Comparison of ENCODE assay signal across 8 cellular contexts in the genomic region with DNA sequence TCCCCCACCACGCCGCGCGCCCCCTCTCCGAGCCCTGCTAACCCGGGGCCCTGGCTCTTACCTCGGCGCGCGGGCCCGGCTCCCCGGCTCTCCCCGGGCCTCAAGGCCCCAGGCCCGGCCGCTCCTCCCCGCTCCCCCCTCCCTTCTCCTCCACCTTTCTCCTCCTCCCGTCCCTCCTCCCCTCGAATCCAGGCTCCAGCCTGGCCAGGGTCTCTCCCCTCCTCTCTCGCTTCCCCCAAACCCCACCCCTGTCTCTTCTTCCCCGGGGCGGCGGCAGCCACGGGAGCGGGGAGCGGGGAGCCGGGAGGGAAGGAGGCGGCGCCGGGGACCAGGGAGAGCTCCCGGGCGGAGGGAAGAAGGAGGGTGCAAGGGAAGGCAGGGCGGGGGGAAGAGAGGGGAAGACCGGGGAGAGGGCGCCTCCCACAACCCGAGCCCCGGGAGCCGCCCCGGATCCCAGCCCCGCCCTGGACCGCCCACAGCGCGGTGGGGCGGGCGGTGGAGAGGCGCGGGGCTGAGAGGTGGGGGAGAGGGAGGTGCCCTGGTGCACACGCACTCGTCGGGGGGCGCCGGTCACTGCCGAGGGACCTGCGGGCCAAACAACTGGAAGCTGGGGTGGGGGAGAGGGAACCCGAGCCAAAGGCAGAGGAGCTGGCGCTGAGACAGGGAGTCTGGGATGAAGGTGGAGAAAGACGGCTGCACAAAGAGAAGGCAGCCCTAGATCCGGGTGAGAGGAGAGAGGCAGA. TPM values are rescaled to one million over a fixed set of nuclear protein-coding genes. Genes with fewer than 3 reads are reported as not detected.
DNase-seq lines count a peak whose midpoint lies in the region; ATAC-seq and TF ChIP-seq lines count a peak whose summit lies in the region.

Gene GABBR1, minus strand, starts transcription at position 395 of the 743 bp plus-strand sequence. CDS start 798 bp downstream, outside the sequence.

- peak within 1 kb of the TSS; percentile 86 for H3K27ac Mint-ChIP-seq in progenitor cell of endocrine pancreas

- peak; percentile 45; the same call in 1 of the 2 replicates for TF ChIP-seq CTCF in HEK293 (tag by site-specific recombination; IDR thresholded peaks at IDR 0.05)
- no peak for TF ChIP-seq CTCF in progenitor cell of endocrine pancreas (IDR thresholded peaks at IDR 0.05; ENCODE audit: unreplicated experiment)
- TF ChIP-seq CTCF in uterus (IDR thresholded peaks at IDR 0.05): no peak

- ATAC-seq in left cardiac atrium: peak; percentile 94 to 96

- no peaks in the 10 kb centered on the region for H3K9me3 ChIP-seq in HEK293 (ENCODE audit: control insufficient read depth, insufficient read depth, low read depth, low read length)
- no peaks in the 10 kb centered on the region for H3K9me3 ChIP-seq in uterus

- H3K36me3 ChIP-seq in HEK293 (ENCODE audit: control insufficient read depth in 2 of 2, insufficient read depth in 1 of 2, low read length in 2 of 2): peaks cover 0 to 11% of the 10 kb centered on the region in 2 experiments; a peak in 1 of 3 replicates
- H3K36me3 ChIP-seq in uterus: no peaks in the 10 kb centered on the region

- POLR2A ChIA-PET in HEK293 (lab: Yijun Ruan, JAX): interaction anchor here (0.5 to 2.2 kb wide), 15 partner anchors 9 to 743 kb away, joined by 3 to 34 read pairs (median 4); no protein-coding TSS in a partner anchor

- CTCF ChIA-PET in HEK293 (lab: Yijun Ruan, JAX): interaction anchor here (0.6 to 2.8 kb wide), 9 partner anchors 11 to 1003 kb away, joined by 3 to 32 read pairs (median 4); no protein-coding TSS in a partner anchor

- no peaks in the 10 kb centered on the region for H3K27me3 ChIP-seq in uterus

- H3K4me1 ChIP-seq in HEK293 (ENCODE audit: control insufficient read depth, insufficient read depth, low read length) (peaks cover 4% of the 10 kb centered on the region; the same call in 1 of the 2 replicates), uterus (no peaks in the 10 kb centered on the region)

- H3K27ac ChIP-seq in HEK293 (ENCODE audit: extremely low read depth, low read depth, low read length) (peak within 1 kb of the TSS; percentile 42; the same call in 1 of the 2 replicates), uterus (peak within 1 kb of the TSS; percentile 91)

- H3K4me3 Mint-ChIP-seq in progenitor cell of endocrine pancreas (ENCODE audit: low read depth): peak within 1 kb of the TSS; percentile 83

- H3K4me3 ChIP-seq in HEK293 (ENCODE audit: low read depth, low read length) (peak within 1 kb of the TSS; percentile 77), uterus (peak within 1 kb of the TSS; percentile 77 to 91)

- H3K27me3 Mint-ChIP-seq in progenitor cell of endocrine pancreas: peaks cover 43% of the 10 kb centered on the region

- peak; percentile 52 to 75 for TF ChIP-seq POLR2A in uterus (IDR thresholded peaks at IDR 0.05)

- intact Hi-C loops in left cardiac atrium (cut with DNase I): no loop called here
- intact Hi-C loops in uterus (cut with DNase I; ENCODE audit: low total_unique reads): no loop called here

- no peaks in the 10 kb centered on the region for H3K9me3 Mint-ChIP-seq in progenitor cell of endocrine pancreas (ENCODE audit: low read depth)

- DNase-seq in DMS79 treated with DMSO at 0.1 percent for 48 hours (lab: John Stamatoyannopoulos, UW) (peak; percentile 81), NCI-H1436 treated with DMSO at 0.1 percent for 48 hours (lab: John Stamatoyannopoulos, UW) (peak; percentile 44), T-helper 2 cell (peak; percentile 47 to 71 (median 64)), amygdala (lab: John Stamatoyannopoulos, UW) (peak in 53 of 56 donors; percentile 26 to 97 (median 72)), left cardiac atrium (peak; percentile 90), progenitor cell of endocrine pancreas (ENCODE audit: low spot score, unreplicated experiment) (peak; percentile 76), uterus (peak; percentile 90 to 93)

- peaks cover 3% of the 10 kb centered on the region for H3K36me3 Mint-ChIP-seq in progenitor cell of endocrine pancreas (ENCODE audit: insufficient read depth)

- peaks cover 23% of the 10 kb centered on the region for H3K4me1 Mint-ChIP-seq in progenitor cell of endocrine pancreas (ENCODE audit: low read depth)

TF ChIP-seq in HEK293, 187 proteins besides CTCF, POLR2A, EP300 and RAD21 (continues in another document):
- TF ChIP-seq ZNF843 (tag by site-specific recombination; IDR thresholded peaks at IDR 0.05): peak; percentile 60
- TF ChIP-seq ZNF514 (tag by site-specific recombination; IDR thresholded peaks at IDR 0.05): no peak
- no peak for TF ChIP-seq HOXD13 (CRISPR knock-in tag; IDR thresholded peaks at IDR 0.05; ENCODE audit: borderline replicate concordance)
- TF ChIP-seq HOXA7 (CRISPR knock-in tag; IDR thresholded peaks at IDR 0.05; ENCODE audit: borderline replicate concordance): no peak
- no peak for TF ChIP-seq ZNF175 (tag by site-specific recombination; IDR thresholded peaks at IDR 0.05)
- no peak for TF ChIP-seq ZNF302 (tag by site-specific recombination; IDR thresholded peaks at IDR 0.05; ENCODE audit: low read depth)
- no peak for TF ChIP-seq ZNF707 (tag by site-specific recombination; IDR thresholded peaks at IDR 0.05)
- TF ChIP-seq YY2 (tag by site-specific recombination; IDR thresholded peaks at IDR 0.05): no peak
- TF ChIP-seq MEIS1 (CRISPR knock-in tag; IDR thresholded peaks at IDR 0.05; ENCODE audit: borderline replicate concordance): no peak
- TF ChIP-seq ZNF645 (tag by site-specific recombination; IDR thresholded peaks at IDR 0.05): no peak
- TF ChIP-seq BCL11A (tag by site-specific recombination; IDR thresholded peaks at IDR 0.05; ENCODE audit: low read depth): no peak
- TF ChIP-seq KLF16 (tag by site-specific recombination; IDR thresholded peaks at IDR 0.05): no peak
- TF ChIP-seq ZNF335 (tag by site-specific recombination; conservative IDR thresholded peaks at IDR 0.05): peak; percentile 33; the same call in 1 of the 2 replicates
- TF ChIP-seq ZNF19 (tag by site-specific recombination; IDR thresholded peaks at IDR 0.05; ENCODE audit: low read depth): no peak
- no peak for TF ChIP-seq ZNF488 (tag by site-specific recombination; IDR thresholded peaks at IDR 0.05)
- no peak for TF ChIP-seq ZNF558 (tag by site-specific recombination; IDR thresholded peaks at IDR 0.05)
- no peak for TF ChIP-seq ZNF140 (tag by site-specific recombination; IDR thresholded peaks at IDR 0.05)
- no peak for TF ChIP-seq ZNF555 (tag by site-specific recombination; conservative IDR thresholded peaks at IDR 0.05)
- no peak for TF ChIP-seq ZNF621 (tag by site-specific recombination; IDR thresholded peaks at IDR 0.05)
- TF ChIP-seq SCRT2 (tag by site-specific recombination; IDR thresholded peaks at IDR 0.05): no peak
- TF ChIP-seq ZNF157 (tag by site-specific recombination; IDR thresholded peaks at IDR 0.05): no peak
- TF ChIP-seq ZEB2 (tag by site-specific recombination; IDR thresholded peaks at IDR 0.05): peak; percentile 85
- no peak for TF ChIP-seq ZNF112 (tag by site-specific recombination; IDR thresholded peaks at IDR 0.05)
- no peak for TF ChIP-seq ZNF121 (tag by site-specific recombination; IDR thresholded peaks at IDR 0.05)
- no peak for TF ChIP-seq ZSCAN30 (tag by site-specific recombination; IDR thresholded peaks at IDR 0.05)
- no peak for TF ChIP-seq ZNF114 (tag by site-specific recombination; IDR thresholded peaks at IDR 0.05)
- TF ChIP-seq ATF2 (tag by site-specific recombination; IDR thresholded peaks at IDR 0.05; ENCODE audit: low read depth): no peak
- no peak for TF ChIP-seq ZNF585B (tag by site-specific recombination; IDR thresholded peaks at IDR 0.05)
- TF ChIP-seq ZNF366 (tag by site-specific recombination; conservative IDR thresholded peaks at IDR 0.05): peak; percentile 96
- no peak for TF ChIP-seq ZNF629 (tag by site-specific recombination; IDR thresholded peaks at IDR 0.05)
- no peak for TF ChIP-seq ZNF670 (tag by site-specific recombination; IDR thresholded peaks at IDR 0.05; ENCODE audit: low read depth)
- no peak for TF ChIP-seq RBAK (tag by site-specific recombination; IDR thresholded peaks at IDR 0.05)
- TF ChIP-seq ZNF169 (tag by site-specific recombination; IDR thresholded peaks at IDR 0.05): no peak
- no peak for TF ChIP-seq ZNF404 (tag by site-specific recombination; IDR thresholded peaks at IDR 0.05)
- TF ChIP-seq MYNN (tag by site-specific recombination; IDR thresholded peaks at IDR 0.05; ENCODE audit: borderline replicate concordance): no peak

RNA-seq across cellular contexts. Expression of gene GABBR1, which starts in this region (rescaled TPM):
- total RNA-seq in left cardiac atrium (10 to 100 TPM; 22.4 to 32.7 TPM), progenitor cell of endocrine pancreas (120 and 127 TPM in 2 replicates), uterus (100 to 1,000 TPM in 1 of 4 donors, 10 to 100 TPM in 3; 29.4 to 184 (median 44.6) TPM)

Comparison
In these comparisons a context has a peak if more than half of its experiments do, and no peak if none do; other contexts are left out.
1. Peak in every context shown above with its lines: DNase-seq, ATAC-seq, H3K4me3 ChIP-seq and H3K27ac ChIP-seq.